8 cellular contexts compared by ENCODE assay signal in genomic region chr7:134546903-134547737, GRCh38. TPM values are rescaled to one million over a fixed set of nuclear protein-coding genes. Genes with fewer than 3 reads are reported as not detected.
DNase-seq lines count a peak whose midpoint lies in the region; ATAC-seq lines count a peak whose summit lies in the region.

No MANE protein-coding gene starts in this region.

- H3K9me3 Mint-ChIP-seq in activated CD8-positive, alpha-beta memory T cell treated with anti-CD3 and anti-CD28 coated beads, Interleukin-2, amount 10 ng/mL, durations not matched to agents 7 days and 5 days (ENCODE audit: low read depth) = no peaks in the 10 kb centered on the region

- peaks cover 40% of the 10 kb centered on the region for H3K27me3 Mint-ChIP-seq in activated CD8-positive, alpha-beta memory T cell treated with anti-CD3 and anti-CD28 coated beads, Interleukin-2, amount 10 ng/mL, durations not matched to agents 7 days and 5 days

- ATAC-seq in GM18909 (IDR thresholded peaks at IDR 0.05; ENCODE audit: poor library complexity, unreplicated experiment) (peak; percentile 55), HG03354 (IDR thresholded peaks at IDR 0.05; ENCODE audit: poor library complexity, severe bottlenecking, unreplicated experiment) (peak; percentile 63)
- peak; percentile 81 for ATAC-seq in activated CD8-positive, alpha-beta memory T cell treated with anti-CD3 and anti-CD28 coated beads, Interleukin-2, amount 10 ng/mL, durations not matched to agents 7 days and 5 days

- H3K27ac ChIP-seq in epithelial cell of prostate (peak overlapping the region; percentile 56), mucosa of rectum (ENCODE audit: low read depth in 2 of 2, low read length in 2 of 2) (no peak overlapping the region)

- H3K4me3 Mint-ChIP-seq in activated CD8-positive, alpha-beta memory T cell treated with anti-CD3 and anti-CD28 coated beads, Interleukin-2, amount 10 ng/mL, durations not matched to agents 7 days and 5 days = no peak overlapping the region

- no peaks in the 10 kb centered on the region for H3K9me3 ChIP-seq in mucosa of rectum (ENCODE audit: control insufficient read depth in 2 of 2, low read length in 2 of 2)

- H3K4me1 Mint-ChIP-seq in activated CD8-positive, alpha-beta memory T cell treated with anti-CD3 and anti-CD28 coated beads, Interleukin-2, amount 10 ng/mL, durations not matched to agents 7 days and 5 days = peaks cover 9% of the 10 kb centered on the region

- peak overlapping the region; percentile 47 to 72 for H3K9ac ChIP-seq in mucosa of rectum (ENCODE audit: low read depth in 1 of 2, low read length in 2 of 2)

- no peaks in the 10 kb centered on the region for H3K27me3 ChIP-seq in mucosa of rectum (ENCODE audit: control insufficient read depth in 2 of 2, insufficient read depth in 2 of 2, low read length in 2 of 2)

- H3K4me1 ChIP-seq in mucosa of rectum (ENCODE audit: control insufficient read depth in 2 of 2, insufficient read depth in 2 of 2, low read length in 2 of 2) = peaks cover 4 to 5% of the 10 kb centered on the region in 2 donors

- peak; percentile 47 to 53 for DNase-seq in AML-193 (lab: John Stamatoyannopoulos, UW)
- peak; percentile 42 for DNase-seq in NCI-H774 (lab: John Stamatoyannopoulos, UW)
- DNase-seq in activated CD8-positive, alpha-beta memory T cell treated with anti-CD3 and anti-CD28 coated beads, Interleukin-2, amount 10 ng/mL, durations not matched to agents 7 days and 5 days = peak; percentile 71
- DNase-seq in epithelial cell of prostate (ENCODE audit: low read depth, low spot score) = no peak
- DNase-seq in stimulated activated CD8-positive, alpha-beta memory T cell treated with anti-CD3 and anti-CD28 coated beads, Interleukin-4, amount 100 ng/mL, for 24 hours (ENCODE audit: low read depth) = peak; percentile 43

- no peak overlapping the region for H3K27ac Mint-ChIP-seq in activated CD8-positive, alpha-beta memory T cell treated with anti-CD3 and anti-CD28 coated beads, Interleukin-2, amount 10 ng/mL, durations not matched to agents 7 days and 5 days

- H3K4me3 ChIP-seq in mucosa of rectum (ENCODE audit: low read length in 2 of 2) = peak overlapping the region; percentile 64 to 76

- no peaks in the 10 kb centered on the region for H3K36me3 Mint-ChIP-seq in activated CD8-positive, alpha-beta memory T cell treated with anti-CD3 and anti-CD28 coated beads, Interleukin-2, amount 10 ng/mL, durations not matched to agents 7 days and 5 days

- CTCF ChIA-PET in activated CD8-positive, alpha-beta memory T cell treated with anti-CD3 and anti-CD28 coated beads, Interleukin-2, amount 10 ng/mL, durations not matched to agents 7 days and 5 days (lab: Charles Lee) = interaction anchor here (1.0 to 2.7 kb wide), 13 partner anchors 8 to 440 kb away, joined by 3 to 32 read pairs (median 3); partner anchors contain the start of gene AGBL3

- no peaks in the 10 kb centered on the region for H3K36me3 ChIP-seq in mucosa of rectum (ENCODE audit: control insufficient read depth in 2 of 2, insufficient read depth in 2 of 2, low read length in 2 of 2)

RNA-seq across cellular contexts. Expression of gene AKR1B15, which starts 1.8 kb away (rescaled TPM):
- not detected for total RNA-seq in activated CD8-positive, alpha-beta memory T cell treated with anti-CD3 and anti-CD28 coated beads, Interleukin-2, amount 10 ng/mL, durations not matched to agents 7 days and 5 days

RNA-seq across cellular contexts. Expression of gene AKR1B10, which starts 19.8 kb away (rescaled TPM):
- total RNA-seq in activated CD8-positive, alpha-beta memory T cell treated with anti-CD3 and anti-CD28 coated beads, Interleukin-2, amount 10 ng/mL, durations not matched to agents 7 days and 5 days = not detected
